In the genomic region with DNA sequence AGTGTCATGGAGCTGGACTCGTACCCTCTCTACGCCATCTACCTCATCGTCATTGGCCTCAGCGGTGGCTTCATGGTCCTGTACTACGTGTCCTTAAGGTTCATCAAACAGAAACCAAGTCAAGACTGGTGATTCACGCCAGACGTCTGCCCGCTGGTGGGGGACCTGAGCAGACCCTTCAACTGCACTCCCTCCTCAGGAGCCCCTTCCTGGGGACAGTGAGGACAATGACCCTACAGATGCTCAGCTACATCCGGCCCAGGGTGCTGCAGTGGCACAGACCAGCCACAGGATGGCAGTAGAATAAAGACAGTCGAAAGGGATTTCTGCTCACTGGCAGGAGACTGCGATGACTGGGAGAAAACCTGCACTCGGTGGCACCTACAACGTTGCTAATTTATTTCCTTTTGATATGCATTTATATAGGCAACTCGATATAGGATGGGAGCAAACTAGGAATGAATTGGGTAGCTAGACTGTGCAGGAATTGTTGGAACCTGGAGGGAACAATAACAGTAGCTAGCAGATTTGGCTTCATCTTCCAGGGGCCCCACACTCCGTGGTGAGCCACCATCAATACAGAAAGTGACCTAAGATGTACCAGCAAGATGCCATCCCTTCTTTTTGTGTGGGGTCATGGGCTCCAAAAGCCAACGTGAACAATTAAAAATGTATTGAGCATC, we compare ENCODE assay signal across 8 cellular contexts. TPM values are rescaled to one million over a fixed set of nuclear protein-coding genes. Genes with fewer than 3 reads are reported as not detected.
DNase-seq lines count a peak whose midpoint lies in the region; ATAC-seq and TF ChIP-seq lines count a peak whose summit lies in the region.

No MANE protein-coding gene starts in this region.

- H3K36me3 ChIP-seq in BE2C (no peaks in the 10 kb centered on the region), OCI-LY1 (ENCODE audit: insufficient read depth, low read length) (no peaks in the 10 kb centered on the region), esophagus muscularis mucosa (no peaks in the 10 kb centered on the region)

- TF ChIP-seq CTCF in BE2C (IDR thresholded peaks at IDR 0.05; ENCODE audit: low read depth, low read length) (peak; percentile 99), OCI-LY1 (IDR thresholded peaks at IDR 0.05; ENCODE audit: low read length) (peak; percentile 97), esophagus muscularis mucosa (IDR thresholded peaks at IDR 0.05) (peak; percentile 76 to 96 (median 81))

- H3K9me3 ChIP-seq in BE2C (no peaks in the 10 kb centered on the region), OCI-LY1 (ENCODE audit: low read length) (no peaks in the 10 kb centered on the region), esophagus muscularis mucosa (no peaks in the 10 kb centered on the region)

- no peak overlapping the region for H2AFZ ChIP-seq in OCI-LY1 (ENCODE audit: low read length)

- H3K27ac ChIP-seq in OCI-LY1 (ENCODE audit: low read depth, low read length, poor library complexity, severe bottlenecking): no peak overlapping the region
- no peak overlapping the region for H3K27ac ChIP-seq in esophagus muscularis mucosa (replicated peaks in 1 of 4)

- no peaks in the 10 kb centered on the region for H3K9me2 ChIP-seq in OCI-LY1 (ENCODE audit: low read depth, low read length)

- no peaks in the 10 kb centered on the region for H3K36me3 Mint-ChIP-seq in naive thymus-derived CD8-positive, alpha-beta T cell

- no peak overlapping the region for H3K9ac ChIP-seq in OCI-LY1 (ENCODE audit: low read length)

- intact Hi-C loops in esophagus muscularis mucosa (cut with DNase I): no loop called here

- no peak for TF ChIP-seq EP300 in esophagus muscularis mucosa (IDR thresholded peaks at IDR 0.05)

- DNase-seq in BE2C (peak; percentile 76), GM19238 (ENCODE audit: insufficient read length, low spot score) (peak; percentile 62), HUDEP-2 (lab: John Stamatoyannopoulos, UW; ENCODE audit: unreplicated experiment in 76 of 76) (peak in 63 of 76 experiments; percentile 5 to 77 (median 41)), activated T-cell treated with anti-CD3 and anti-CD28 coated beads for 1 hour (ENCODE audit: low read depth) (peak; percentile 41), esophagus muscularis mucosa (ENCODE audit: extremely low spot score) (no peak)
- DNase-seq in naive thymus-derived CD8-positive, alpha-beta T cell: peak; percentile 12 to 71 (median 45)
- peak; percentile 77 for DNase-seq in stimulated activated naive CD8-positive, alpha-beta T cell treated with anti-CD3 and anti-CD28 coated beads, Interleukin-15, Interleukin-2, amounts not matched to agents 100 U/mL and 50 U/mL, for 24 hours

- H3K4me3 ChIP-seq in BE2C (ENCODE audit: low read depth, low read length): no peak overlapping the region
- no peak overlapping the region for H3K4me3 ChIP-seq in OCI-LY1 (ENCODE audit: low read depth, low read length, poor library complexity, severe bottlenecking)
- no peak overlapping the region for H3K4me3 ChIP-seq in esophagus muscularis mucosa

- H3F3A ChIP-seq in OCI-LY1 (ENCODE audit: insufficient read depth, low read length): no peaks in the 10 kb centered on the region

- H3K4me1 ChIP-seq in BE2C (no peaks in the 10 kb centered on the region), OCI-LY1 (ENCODE audit: insufficient read depth, low read length, severe bottlenecking) (no peaks in the 10 kb centered on the region), esophagus muscularis mucosa (peaks cover 0 to 7% (median 3%) of the 10 kb centered on the region in 4 donors)

- H3K4me2 ChIP-seq in OCI-LY1 (ENCODE audit: low read length): no peak overlapping the region

- H3K4me3 Mint-ChIP-seq in naive thymus-derived CD8-positive, alpha-beta T cell: peak overlapping the region in 6 of 10 donors; percentile 5 to 65 (median 47)

- ATAC-seq in naive thymus-derived CD8-positive, alpha-beta T cell: peak; percentile 73 to 80
- peak; percentile 81 for ATAC-seq in stimulated activated naive CD8-positive, alpha-beta T cell treated with anti-CD3 and anti-CD28 coated beads, Interleukin-15, Interleukin-2, amounts not matched to agents 100 U/mL and 50 U/mL, for 24 hours

- TF ChIP-seq POLR2A in esophagus muscularis mucosa (IDR thresholded peaks at IDR 0.05; ENCODE audit: low read depth): no peak

- H3K79me2 ChIP-seq in OCI-LY1 (ENCODE audit: insufficient read depth, low read length): no peaks in the 10 kb centered on the region

- WGBS in esophagus muscularis mucosa: 38% methylated on average over 16 of the region's 16 CpGs

- H3K4me1 Mint-ChIP-seq in naive thymus-derived CD8-positive, alpha-beta T cell: peaks cover 3 to 8% (median 6%) of the 10 kb centered on the region in 4 donors

- H4K20me1 ChIP-seq in OCI-LY1 (ENCODE audit: insufficient read depth, low read length): no peaks in the 10 kb centered on the region

- H3K27me3 ChIP-seq in BE2C: no peaks in the 10 kb centered on the region
- H3K27me3 ChIP-seq in OCI-LY1 (ENCODE audit: insufficient read depth, low read length): no peaks in the 10 kb centered on the region
- H3K27me3 ChIP-seq in esophagus muscularis mucosa: peaks cover 0 to 22% (median 0%) of the 10 kb centered on the region in 4 donors

- no peaks in the 10 kb centered on the region for H3K9me3 Mint-ChIP-seq in naive thymus-derived CD8-positive, alpha-beta T cell

- H3K27ac Mint-ChIP-seq in naive thymus-derived CD8-positive, alpha-beta T cell: no peak overlapping the region

- H3K27me3 Mint-ChIP-seq in naive thymus-derived CD8-positive, alpha-beta T cell: peaks cover 13 to 38% (median 21%) of the 10 kb centered on the region in 5 donors

- POLR2A ChIA-PET in naive thymus-derived CD8-positive, alpha-beta T cell (lab: Charles Lee): no interaction called here

RNA-seq across cellular contexts. Expression of a gene that starts 39.2 kb away (rescaled TPM):
- polyA plus RNA-seq in BE2C (2012; ENCODE audit: insufficient read depth, insufficient read length, low read depth): 0.19 TPM
- total RNA-seq in esophagus muscularis mucosa: not detected
- not detected for total RNA-seq in naive thymus-derived CD8-positive, alpha-beta T cell
- under 1 TPM in 2 of 3 donors, not detected in 1; 0.02 to 0.08 TPM for polyA plus RNA-seq in naive thymus-derived CD8-positive, alpha-beta T cell

RNA-seq across cellular contexts. Expression of a gene that starts 39.3 kb away (rescaled TPM):
- not detected for polyA plus RNA-seq in BE2C (2012; ENCODE audit: insufficient read depth, insufficient read length, low read depth)
- not detected for total RNA-seq in esophagus muscularis mucosa
- total RNA-seq in naive thymus-derived CD8-positive, alpha-beta T cell: not detected
- not detected for polyA plus RNA-seq in naive thymus-derived CD8-positive, alpha-beta T cell
